ENCODE assay signal across 9 cellular contexts in genomic region chr11:64268028-64268686, GRCh38. TPM values are rescaled to one million over a fixed set of nuclear protein-coding genes. Genes with fewer than 3 reads are reported as not detected.
A peak's percentile ranks its signal among the peaks of the same experiment; 100 is the strongest.
DNase-seq lines count a peak whose midpoint lies in the region; ATAC-seq and TF ChIP-seq lines count a peak whose summit lies in the region.
"Had no signal": no experiment of that assay in that cellular context is flagged by ENCODE, and none has a peak within 500 bp of the region (broad histone marks: within the 10 kb centered on the region; RNA-seq: fewer than 3 reads in every experiment).

No MANE protein-coding gene starts in this region.

- H3K27ac ChIP-seq in caudate nucleus (ENCODE audit: low read depth, low read length) = peak overlapping the region; percentile 97
- H3K27ac ChIP-seq in naive thymus-derived CD4-positive, alpha-beta T cell (ENCODE audit: low read depth, low read length) = peak overlapping the region; percentile 95

- peak overlapping the region; percentile 66 for H3K4me3 ChIP-seq in BJ (ENCODE audit: low read depth, low read length)
- peak overlapping the region; percentile 91 for H3K4me3 ChIP-seq in naive thymus-derived CD4-positive, alpha-beta T cell (ENCODE audit: low read length)

- peaks cover 0 to 6% (median 0%) of the 10 kb centered on the region in 5 donors for H3K36me3 Mint-ChIP-seq in naive thymus-derived CD4-positive, alpha-beta T cell

- H3K4me3 Mint-ChIP-seq in naive thymus-derived CD4-positive, alpha-beta T cell = peak overlapping the region; percentile 10 to 100 (median 97)

- POLR2A ChIA-PET in BJ (lab: Charles Lee) = no interaction called here
- POLR2A ChIA-PET in naive thymus-derived CD4-positive, alpha-beta T cell (lab: Charles Lee) = interaction anchor here (0.6 to 7.0 kb wide), 12 partner anchors 13 to 1622 kb away, joined by 3 to 154 read pairs (median 10); partner anchors contain the start of genes BAD, CATSPERZ, ESRRA and FERMT3

- H3K27ac Mint-ChIP-seq in naive thymus-derived CD4-positive, alpha-beta T cell = peak overlapping the region; percentile 36 to 99 (median 80)

- H3K4me1 Mint-ChIP-seq in naive thymus-derived CD4-positive, alpha-beta T cell = peaks cover 8 to 29% (median 24%) of the 10 kb centered on the region in 7 donors

- peaks cover 0 to 15% (median 0%) of the 10 kb centered on the region in 11 donors for H3K9me3 Mint-ChIP-seq in naive thymus-derived CD4-positive, alpha-beta T cell

- H3K9me3 ChIP-seq in naive thymus-derived CD4-positive, alpha-beta T cell (ENCODE audit: control insufficient read depth in 2 of 3, low read length in 3 of 3) = no peaks in the 10 kb centered on the region

- no peak for DNase-seq in BJ (ENCODE audit: low read depth)
- DNase-seq in MV-4-11 (lab: John Stamatoyannopoulos, UW) = peak; percentile 68
- DNase-seq in caudate nucleus (lab: John Stamatoyannopoulos, UW) = peak in 1 of 61 donors; percentile 16
- no peak for DNase-seq in naive thymus-derived CD4-positive, alpha-beta T cell
- DNase-seq in AG20443 (ENCODE audit: low spot score) = no peak
- DNase-seq in HK-2 (ENCODE audit: unreplicated experiment) = no peak
- DNase-seq: NCI-H2081 treated with DMSO at 0.1 percent for 48 hours had no signal

- peaks cover 29% of the 10 kb centered on the region for H3K36me3 ChIP-seq in BJ (ENCODE audit: control insufficient read depth, insufficient read depth, low read length)
- H3K36me3 ChIP-seq in naive thymus-derived CD4-positive, alpha-beta T cell (ENCODE audit: control insufficient read depth in 2 of 3, insufficient read depth in 3 of 3, low read length in 3 of 3) = peaks cover 0 to 7% (median 0%) of the 10 kb centered on the region in 3 experiments

- H3K27me3 Mint-ChIP-seq in naive thymus-derived CD4-positive, alpha-beta T cell = no peaks in the 10 kb centered on the region

- H3K27me3 ChIP-seq in BJ (ENCODE audit: control insufficient read depth, insufficient read depth, low read length) = no peaks in the 10 kb centered on the region
- H3K27me3 ChIP-seq in naive thymus-derived CD4-positive, alpha-beta T cell (ENCODE audit: control insufficient read depth in 2 of 2, insufficient read depth in 2 of 2, low read length in 2 of 2) = no peaks in the 10 kb centered on the region

- H3K4me1 ChIP-seq in naive thymus-derived CD4-positive, alpha-beta T cell (ENCODE audit: control insufficient read depth in 2 of 2, insufficient read depth in 2 of 2, low read length in 2 of 2) = peaks cover 8 to 10% of the 10 kb centered on the region in 2 donors

- TF ChIP-seq CTCF in BJ (IDR thresholded peaks at IDR 0.05; ENCODE audit: insufficient read depth, low read depth, low read length) = no peak

- CTCF ChIA-PET in BJ (lab: Yijun Ruan, JAX) = interaction anchor here (0.7 to 4.7 kb wide), 9 partner anchors 9 to 63 kb away, joined by 3 to 41 read pairs (median 7); partner anchors contain the start of genes CATSPERZ, ESRRA, PLCB3 and PPP1R14B
- CTCF ChIA-PET in naive thymus-derived CD4-positive, alpha-beta T cell (lab: Charles Lee) = interaction anchor here (1.1 to 5.8 kb wide), 4 partner anchors 18 to 67 kb away, joined by 5 to 66 read pairs (median 7); partner anchors contain the start of genes FERMT3, PLCB3 and TRMT112

- ATAC-seq in naive thymus-derived CD4-positive, alpha-beta T cell = no peak
- ATAC-seq in HG03196 (IDR thresholded peaks at IDR 0.05; ENCODE audit: unreplicated experiment) (no peak), GM21717 (IDR thresholded peaks at IDR 0.05; ENCODE audit: unreplicated experiment) (no peak)

- intact Hi-C loops in naive thymus-derived CD4-positive, alpha-beta T cell (cut with micrococcal nuclease) = no loop called here

RNA-seq across cellular contexts. Expression of gene BAD, which starts 16.3 kb away (rescaled TPM):
- polyA plus RNA-seq in BJ (2011; rRNA removed) = 62.3 and 85.3 TPM in 2 replicates
- polyA minus RNA-seq in BJ (2011; rRNA and poly(A)+ RNA removed) = 8.1 and 16.9 TPM in 2 replicates
- total RNA-seq in naive thymus-derived CD4-positive, alpha-beta T cell = 10 to 100 TPM; 17.5 to 41.1 (median 22.7) TPM
- 10 to 100 TPM; 40.3 TPM for polyA plus RNA-seq in naive thymus-derived CD4-positive, alpha-beta T cell

RNA-seq across cellular contexts. Expression of gene PLCB3, which starts 16.8 kb away (rescaled TPM):
- polyA plus RNA-seq in BJ (2011; rRNA removed) = 17.9 and 30.2 TPM in 2 replicates
- polyA minus RNA-seq in BJ (2011; rRNA and poly(A)+ RNA removed) = 45.3 and 50.4 TPM in 2 replicates
- 10 to 100 TPM in 2 of 5 experiments, 1 to 10 TPM in 3; 3.3 to 12.1 (median 8.1) TPM for total RNA-seq in naive thymus-derived CD4-positive, alpha-beta T cell
- under 1 TPM; 0.19 to 0.81 TPM for polyA plus RNA-seq in naive thymus-derived CD4-positive, alpha-beta T cell

RNA-seq across cellular contexts. Expression of gene GPR137, which starts 17.5 kb away (rescaled TPM):
- polyA plus RNA-seq in BJ (2011; rRNA removed) = 22.6 and 33.7 TPM in 2 replicates
- polyA minus RNA-seq in BJ (2011; rRNA and poly(A)+ RNA removed) = 12.0 and 16.8 TPM in 2 replicates
- 10 to 100 TPM; 25.2 to 45.9 (median 34.3) TPM for total RNA-seq in naive thymus-derived CD4-positive, alpha-beta T cell
- polyA plus RNA-seq in naive thymus-derived CD4-positive, alpha-beta T cell = 1 to 10 TPM; 4.9 to 5.4 TPM

RNA-seq across cellular contexts. Expression of gene PPP1R14B, which starts 21.4 kb away (rescaled TPM):
- polyA plus RNA-seq in BJ (2011; rRNA removed) = 174 and 283 TPM in 2 replicates
- 55.6 and 75.0 TPM in 2 replicates for polyA minus RNA-seq in BJ (2011; rRNA and poly(A)+ RNA removed)
- total RNA-seq in naive thymus-derived CD4-positive, alpha-beta T cell = 100 to 1,000 TPM in 1 of 5 experiments, 10 to 100 TPM in 4; 20.1 to 116 (median 26.0) TPM
- 10 to 100 TPM; 23.9 to 29.5 TPM for polyA plus RNA-seq in naive thymus-derived CD4-positive, alpha-beta T cell

RNA-seq across cellular contexts. Expression of gene KCNK4, which starts 22.9 kb away (rescaled TPM):
- 0.05 TPM in 1 of 2 replicates, not detected in the other for polyA plus RNA-seq in BJ (2011; rRNA removed)
- polyA minus RNA-seq in BJ (2011; rRNA and poly(A)+ RNA removed) = not detected in 2 replicates
- under 1 TPM in 1 of 5 experiments, not detected in 4; 0.42 TPM for total RNA-seq in naive thymus-derived CD4-positive, alpha-beta T cell
- polyA plus RNA-seq in naive thymus-derived CD4-positive, alpha-beta T cell = not detected

Comparison
In these comparisons a context has a peak if more than half of its experiments do, and no peak if none do; other contexts are left out.
1. RNA of gene PLCB3, which starts 16.8 kb away (polyA plus RNA-seq): 17.9 to 30.2 TPM in BJ; 0.19 to 0.81 TPM in naive thymus-derived CD4-positive, alpha-beta T cell; every median in the first group is over 10 times any median in the second.